Comparison of ENCODE assay signal across 1 cellular context in genomic region chr2:225006730-225007129, GRCh38.
TF ChIP-seq lines count a peak whose summit lies in the region.

No MANE protein-coding gene starts in this region.

TF ChIP-seq in GM12878, 131 proteins besides CTCF, POLR2A, EP300 and RAD21:
- TF ChIP-seq E4F1 (IDR thresholded peaks at IDR 0.05; ENCODE audit: borderline replicate concordance, partially characterized antibody) (no peak), TCF12 (IDR thresholded peaks at IDR 0.05; ENCODE audit: low read depth, low read length) (no peak), SREBF2 (IDR thresholded peaks at IDR 0.05; ENCODE audit: low read length) (peak; percentile 32; the same call in 1 of the 2 replicates)
